ENCODE assay signal across 8 cellular contexts in the genomic region with DNA sequence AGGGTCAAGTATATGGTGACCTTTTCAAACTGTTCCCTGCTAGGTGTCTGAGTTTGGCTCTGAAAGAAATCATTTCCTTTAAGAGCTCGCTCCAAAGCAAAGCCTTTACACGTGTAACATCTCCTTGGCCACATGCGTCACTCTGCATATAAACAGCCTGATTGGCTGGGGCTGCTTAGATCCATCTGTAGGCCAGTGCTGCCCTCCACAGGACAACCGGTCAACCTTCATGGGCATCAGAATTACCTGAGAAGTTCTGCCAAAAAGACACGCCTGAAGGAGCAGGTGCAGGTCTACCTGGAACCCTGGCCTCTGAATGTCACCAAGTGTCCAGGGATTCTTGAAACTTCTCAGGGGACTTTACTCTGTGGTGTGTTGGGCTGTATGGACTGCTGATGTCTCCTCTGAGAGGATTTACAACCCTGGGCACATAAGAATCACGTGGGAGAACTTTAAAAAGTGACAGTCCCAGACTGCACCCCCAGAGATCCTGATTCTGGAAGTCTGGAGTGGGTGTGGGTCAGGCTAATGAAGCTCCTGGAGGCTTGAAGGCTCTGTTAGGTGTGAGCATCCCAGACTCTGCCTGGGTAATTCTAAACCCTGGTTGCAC.
DNase-seq lines count a peak whose midpoint lies in the region; ATAC-seq and TF ChIP-seq lines count a peak whose summit lies in the region.

No MANE protein-coding gene starts in this region.

- TF ChIP-seq CTCF in C4-2B (conservative IDR thresholded peaks at IDR 0.05) (peak; percentile 93), dorsolateral prefrontal cortex (IDR thresholded peaks at IDR 0.05 in 54 of 56, conservative IDR thresholded peaks at IDR 0.05 in 2 of 56; ENCODE audit: low read depth in 1 of 56, partially characterized antibody in 56 of 56) (peak; percentile 48 to 91 (median 82)), lower lobe of right lung (IDR thresholded peaks at IDR 0.05) (peak; percentile 88)

- no peaks in the 10 kb centered on the region for H3K36me3 ChIP-seq in lower lobe of right lung

- H3K4me3 ChIP-seq in dorsolateral prefrontal cortex (no peak overlapping the region), lower lobe of right lung (no peak overlapping the region)

- no peaks in the 10 kb centered on the region for H3K9me3 ChIP-seq in lower lobe of right lung

- intact Hi-C loops in dorsolateral prefrontal cortex (cut with DNase I) (loop anchor here (1.0 to 5.0 kb wide), 3 partner anchors 300 to 502 kb away; no protein-coding TSS in a partner anchor), lower lobe of right lung (cut with DNase I) (loop anchor here (5.0 kb wide), 1 partner anchor 505 kb away; no protein-coding TSS in a partner anchor)

- H3K27me3 ChIP-seq in dorsolateral prefrontal cortex (no peaks in the 10 kb centered on the region), lower lobe of right lung (ENCODE audit: low read depth) (no peaks in the 10 kb centered on the region)

- ATAC-seq in GM19372 (IDR thresholded peaks at IDR 0.05; ENCODE audit: low read depth, unreplicated experiment) = peak; percentile 98
- ATAC-seq in HG03457 (IDR thresholded peaks at IDR 0.05; ENCODE audit: unreplicated experiment) = peak; percentile 77
- peak; percentile 96 to 97 for ATAC-seq in lower lobe of right lung

- DNase-seq in NCI-H510A treated with DMSO at 0.1 percent for 48 hours (lab: John Stamatoyannopoulos, UW) (peak; percentile 97), dorsolateral prefrontal cortex (peak; percentile 47 to 89 (median 82)), lower lobe of right lung (peak; percentile 88)
- DNase-seq in activated CD4-positive, alpha-beta T cell treated with anti-CD3 and anti-CD28 coated beads, Interleukin-2, amount 50 U/mL, for 48 hours = peak; percentile 74 to 81
- peak; percentile 49 for DNase-seq in stimulated activated CD8-positive, alpha-beta memory T cell treated with anti-CD3 and anti-CD28 coated beads, Interleukin-12 subunit alpha, Interleukin-12 subunit beta, amount 100 ng/mL, for 24 hours (ENCODE audit: extremely low read depth)

- H3K27ac ChIP-seq in C4-2B (no peak overlapping the region), dorsolateral prefrontal cortex (no peak overlapping the region), lower lobe of right lung (no peak overlapping the region)

- peaks cover 18% of the 10 kb centered on the region for H3K4me1 ChIP-seq in lower lobe of right lung
